Comparison of ENCODE assay signal across 8 cellular contexts in genomic region chr4:184355111-184355604, GRCh38.
A peak's percentile ranks its signal among the peaks of the same experiment; 100 is the strongest.
DNase-seq lines count a peak whose midpoint lies in the region; ATAC-seq and TF ChIP-seq lines count a peak whose summit lies in the region.

No MANE protein-coding gene starts in this region.

- peak; percentile 85 for DNase-seq in COLO829 (ENCODE audit: low spot score)
- no peak for DNase-seq in memory B cell (ENCODE audit: low spot score in 2 of 2)

- H3K4me1 Mint-ChIP-seq in dendritic cell treated with granulocyte-macrophage colony-stimulating factor and Interleukin-4, amounts not matched to agents 40 ng/mL and 50 ng/mL, for 4 days (ENCODE audit: low read depth): peaks cover 33% of the 10 kb centered on the region
- peaks cover 22% of the 10 kb centered on the region for H3K4me1 Mint-ChIP-seq in memory B cell

- intact Hi-C loops in dendritic cell treated with granulocyte-macrophage colony-stimulating factor and Interleukin-4, amounts not matched to agents 40 ng/mL and 50 ng/mL, for 4 days (cut with micrococcal nuclease): loop anchor here (1.0 kb wide), 1 partner anchor 8 kb away; no protein-coding TSS in a partner anchor

- ATAC-seq in GM21723 (IDR thresholded peaks at IDR 0.05; ENCODE audit: unreplicated experiment): peak; percentile 41
- peak; percentile 56 for ATAC-seq in memory B cell (ENCODE audit: low read depth)
- ATAC-seq in HG02642 (IDR thresholded peaks at IDR 0.05; ENCODE audit: poor library complexity, unreplicated experiment): no peak
- ATAC-seq in HG03378 (IDR thresholded peaks at IDR 0.05; ENCODE audit: unreplicated experiment): no peak
- ATAC-seq in GM19455 (IDR thresholded peaks at IDR 0.05; ENCODE audit: unreplicated experiment): no peak

- H3K9me3 Mint-ChIP-seq in dendritic cell treated with granulocyte-macrophage colony-stimulating factor and Interleukin-4, amounts not matched to agents 40 ng/mL and 50 ng/mL, for 4 days: peaks cover 7% of the 10 kb centered on the region
- H3K9me3 Mint-ChIP-seq in memory B cell: peaks cover 6% of the 10 kb centered on the region

- H3K27ac Mint-ChIP-seq in dendritic cell treated with granulocyte-macrophage colony-stimulating factor and Interleukin-4, amounts not matched to agents 40 ng/mL and 50 ng/mL, for 4 days: peak overlapping the region; percentile 87
- no peak overlapping the region for H3K27ac Mint-ChIP-seq in memory B cell

- no peak overlapping the region for H3K4me3 Mint-ChIP-seq in dendritic cell treated with granulocyte-macrophage colony-stimulating factor and Interleukin-4, amounts not matched to agents 40 ng/mL and 50 ng/mL, for 4 days
- no peak overlapping the region for H3K4me3 Mint-ChIP-seq in memory B cell

- no peaks in the 10 kb centered on the region for H3K27me3 Mint-ChIP-seq in dendritic cell treated with granulocyte-macrophage colony-stimulating factor and Interleukin-4, amounts not matched to agents 40 ng/mL and 50 ng/mL, for 4 days
- no peaks in the 10 kb centered on the region for H3K27me3 Mint-ChIP-seq in memory B cell

- no peaks in the 10 kb centered on the region for H3K36me3 Mint-ChIP-seq in dendritic cell treated with granulocyte-macrophage colony-stimulating factor and Interleukin-4, amounts not matched to agents 40 ng/mL and 50 ng/mL, for 4 days (ENCODE audit: low read depth)
- peaks cover 2% of the 10 kb centered on the region for H3K36me3 Mint-ChIP-seq in memory B cell

TF ChIP-seq in PFSK-1, 5 proteins besides CTCF, POLR2A, EP300 and RAD21:
- TF ChIP-seq REST (IDR thresholded peaks at IDR 0.05; ENCODE audit: insufficient read depth in 1 of 2, low read depth in 2 of 2, low read length in 2 of 2): peak in 1 of 2 experiments; percentile 65; a peak in 2 of 4 replicates
- TF ChIP-seq TAF1 (IDR thresholded peaks at IDR 0.05; ENCODE audit: borderline replicate concordance, insufficient read depth, low read length): no peak
- peak; percentile 84; the same call in 1 of the 2 replicates for TF ChIP-seq SIN3A (IDR thresholded peaks at IDR 0.05; ENCODE audit: borderline replicate concordance, insufficient read depth, low read length)
- no peak for TF ChIP-seq POLR2AphosphoS5 (IDR thresholded peaks at IDR 0.05; ENCODE audit: low read depth, low read length)
- TF ChIP-seq FOXP2 (optimal IDR thresholded peaks at IDR 0.05; ENCODE audit: borderline replicate concordance, extremely low read depth, extremely low read length, insufficient read depth): peak; percentile 77

Comparison
In these comparisons a context has a peak if more than half of its experiments do, and no peak if none do; other contexts are left out.
1. ATAC-seq: peak in GM21723 (single experiment) and memory B cell (single experiment); none in HG02642 (single experiment), HG03378 (single experiment) and GM19455 (single experiment).